ENCODE assay signal across 8 cellular contexts in genomic region chr10:11610151-11610854, GRCh38. TPM values are rescaled to one million over a fixed set of nuclear protein-coding genes. Genes with fewer than 3 reads are reported as not detected.
A peak's percentile ranks its signal among the peaks of the same experiment; 100 is the strongest.
DNase-seq lines count a peak whose midpoint lies in the region; ATAC-seq and TF ChIP-seq lines count a peak whose summit lies in the region.

No MANE protein-coding gene starts in this region.

- no peak for ATAC-seq in naive thymus-derived CD4-positive, alpha-beta T cell
- no peak for ATAC-seq in HG02623 (IDR thresholded peaks at IDR 0.05; ENCODE audit: unreplicated experiment)
- ATAC-seq in HG02870 (IDR thresholded peaks at IDR 0.05; ENCODE audit: unreplicated experiment) = no peak

- peaks cover 28 to 69% (median 60%) of the 10 kb centered on the region in 7 donors for H3K4me1 Mint-ChIP-seq in naive thymus-derived CD4-positive, alpha-beta T cell

- peak overlapping the region; percentile 85 to 97 (median 91) for H3K4me3 Mint-ChIP-seq in naive thymus-derived CD4-positive, alpha-beta T cell

- H3K27ac ChIP-seq in KOPT-K1 (ENCODE audit: low read depth, low read length, poor library complexity, severe bottlenecking) = peak overlapping the region; percentile 74
- peak overlapping the region; percentile 86 for H3K27ac ChIP-seq in colonic mucosa
- peak overlapping the region; percentile 69 for H3K27ac ChIP-seq in naive thymus-derived CD4-positive, alpha-beta T cell (ENCODE audit: low read depth, low read length)

- POLR2A ChIA-PET in naive thymus-derived CD4-positive, alpha-beta T cell (lab: Charles Lee) = interaction anchor here (2.6 kb wide), 1 partner anchor 8 kb away, joined by 9 read pairs; no protein-coding TSS in a partner anchor

- no peak for DNase-seq in BE2C
- DNase-seq in colonic mucosa = no peak
- no peak for DNase-seq in naive thymus-derived CD4-positive, alpha-beta T cell
- DNase-seq in DMS114 treated with DMSO at 0.1 percent for 48 hours (lab: John Stamatoyannopoulos, UW; ENCODE audit: unreplicated experiment) = no peak
- DNase-seq in NOMO-1 treated with DMSO at 0.1 percent for 48 hours (lab: John Stamatoyannopoulos, UW; ENCODE audit: unreplicated experiment) = no peak

- H3K36me3 Mint-ChIP-seq in naive thymus-derived CD4-positive, alpha-beta T cell = peaks cover 0 to under 1% (median 0%) of the 10 kb centered on the region in 5 donors

- peak overlapping the region in 8 of 9 donors; percentile 66 to 92 (median 86) for H3K27ac Mint-ChIP-seq in naive thymus-derived CD4-positive, alpha-beta T cell

- H3K36me3 ChIP-seq in BE2C (no peaks in the 10 kb centered on the region; the same call in 1 of the 2 replicates), KOPT-K1 (ENCODE audit: insufficient read depth, low read length) (no peaks in the 10 kb centered on the region), colonic mucosa (no peaks in the 10 kb centered on the region)
- no peaks in the 10 kb centered on the region for H3K36me3 ChIP-seq in naive thymus-derived CD4-positive, alpha-beta T cell (ENCODE audit: control insufficient read depth in 2 of 3, insufficient read depth in 3 of 3, low read length in 3 of 3)

- H3K27me3 ChIP-seq in BE2C (no peaks in the 10 kb centered on the region), colonic mucosa (no peaks in the 10 kb centered on the region)
- H3K27me3 ChIP-seq in naive thymus-derived CD4-positive, alpha-beta T cell (ENCODE audit: control insufficient read depth in 2 of 2, insufficient read depth in 2 of 2, low read length in 2 of 2) = no peaks in the 10 kb centered on the region

- peaks cover 0 to 1% (median 0%) of the 10 kb centered on the region in 11 donors for H3K9me3 Mint-ChIP-seq in naive thymus-derived CD4-positive, alpha-beta T cell

- peaks cover 0 to 63% (median 0%) of the 10 kb centered on the region in 5 donors for H3K27me3 Mint-ChIP-seq in naive thymus-derived CD4-positive, alpha-beta T cell

- no peaks in the 10 kb centered on the region for H3K4me1 ChIP-seq in BE2C
- H3K4me1 ChIP-seq in colonic mucosa = no peaks in the 10 kb centered on the region
- H3K4me1 ChIP-seq in naive thymus-derived CD4-positive, alpha-beta T cell (ENCODE audit: control insufficient read depth in 2 of 2, insufficient read depth in 2 of 2, low read length in 2 of 2) = peaks cover 0 to 12% of the 10 kb centered on the region in 2 donors

- TF ChIP-seq CTCF in BE2C (IDR thresholded peaks at IDR 0.05; ENCODE audit: low read depth, low read length) (no peak), colonic mucosa (IDR thresholded peaks at IDR 0.05) (no peak)

- H3K4me3 ChIP-seq in BE2C (ENCODE audit: low read depth, low read length) = peak overlapping the region; percentile 89
- H3K4me3 ChIP-seq in colonic mucosa = peak overlapping the region; percentile 74
- H3K4me3 ChIP-seq in naive thymus-derived CD4-positive, alpha-beta T cell (ENCODE audit: low read length) = peak overlapping the region; percentile 70

- intact Hi-C loops in colonic mucosa (cut with DNase I) = no loop called here
- intact Hi-C loops in naive thymus-derived CD4-positive, alpha-beta T cell (cut with micrococcal nuclease) = loop anchor here (2.0 to 10.0 kb wide), 6 partner anchors 14 to 584 kb away; partner anchors contain the start of genes CDC123 (in 1 of the 2) and NUDT5 (in 1 of the 2)

- H3K9me3 ChIP-seq in BE2C (no peaks in the 10 kb centered on the region), KOPT-K1 (ENCODE audit: insufficient read depth, low read length, poor library complexity, severe bottlenecking) (peaks cover 9% of the 10 kb centered on the region), colonic mucosa (no peaks in the 10 kb centered on the region)
- no peaks in the 10 kb centered on the region for H3K9me3 ChIP-seq in naive thymus-derived CD4-positive, alpha-beta T cell (ENCODE audit: control insufficient read depth in 2 of 3, low read length in 3 of 3)

- CTCF ChIA-PET in naive thymus-derived CD4-positive, alpha-beta T cell (lab: Charles Lee) = interaction anchor here (0.6 to 0.9 kb wide), 2 partner anchors 25 to 97 kb away, joined by 6 to 8 read pairs; no protein-coding TSS in a partner anchor

- H3K9ac ChIP-seq in colonic mucosa (ENCODE audit: low read depth in 2 of 2, low read length in 2 of 2) = peak overlapping the region; percentile 78 to 94

RNA-seq across cellular contexts. Expression of gene USP6NL, which starts 1.1 kb away (rescaled TPM):
- 6.4 TPM for polyA plus RNA-seq in BE2C (2012; ENCODE audit: insufficient read depth, insufficient read length, low read depth)
- total RNA-seq in colonic mucosa = 10 to 100 TPM; 13.5 to 19.3 TPM
- 1 to 10 TPM in 4 of 5 experiments, under 1 TPM in 1; 0.70 to 6.6 (median 5.0) TPM for total RNA-seq in naive thymus-derived CD4-positive, alpha-beta T cell
- 1 to 10 TPM; 2.2 to 4.6 TPM for polyA plus RNA-seq in naive thymus-derived CD4-positive, alpha-beta T cell
